ENCODE assay signal across 8 cellular contexts in genomic region chr17:50055055-50055425, GRCh38. TPM values are rescaled to one million over a fixed set of nuclear protein-coding genes. Genes with fewer than 3 reads are reported as not detected.
DNase-seq lines count a peak whose midpoint lies in the region; ATAC-seq and TF ChIP-seq lines count a peak whose summit lies in the region.

No MANE protein-coding gene starts in this region.

- H3K27ac ChIP-seq in gastroesophageal sphincter: peak overlapping the region; percentile 73 to 95 (median 92)
- peak overlapping the region; percentile 88 for H3K27ac ChIP-seq in osteoblast (ENCODE audit: low read depth, low read length)

- no peaks in the 10 kb centered on the region for H3K36me3 ChIP-seq in gastroesophageal sphincter
- no peaks in the 10 kb centered on the region for H3K36me3 ChIP-seq in osteoblast (ENCODE audit: insufficient read depth, low read length)

- H3K9me3 Mint-ChIP-seq in activated T-cell treated with anti-CD3 and anti-CD28 coated beads, Interleukin-2, amount 50 U/mL, for 24 hours: no peaks in the 10 kb centered on the region

- peaks cover 48% of the 10 kb centered on the region for H3K4me1 Mint-ChIP-seq in activated T-cell treated with anti-CD3 and anti-CD28 coated beads, Interleukin-2, amount 50 U/mL, for 24 hours (ENCODE audit: low read depth)

- H3K4me2 ChIP-seq in osteoblast (ENCODE audit: insufficient read depth, low read length): peak overlapping the region; percentile 98

- H3K27me3 Mint-ChIP-seq in activated T-cell treated with anti-CD3 and anti-CD28 coated beads, Interleukin-2, amount 50 U/mL, for 24 hours: peaks cover 7% of the 10 kb centered on the region

- no peak overlapping the region for H3K27ac Mint-ChIP-seq in activated T-cell treated with anti-CD3 and anti-CD28 coated beads, Interleukin-2, amount 50 U/mL, for 24 hours

- TF ChIP-seq CTCF in gastroesophageal sphincter (IDR thresholded peaks at IDR 0.05) (no peak), osteoblast (IDR thresholded peaks at IDR 0.05; ENCODE audit: extremely low read depth, low read depth, low read length) (no peak)

- DNase-seq in DMS53 treated with DMSO at 0.1 percent for 48 hours (lab: John Stamatoyannopoulos, UW; ENCODE audit: unreplicated experiment) (peak; percentile 98), NCI-H187 (lab: John Stamatoyannopoulos, UW) (peak; percentile 70 to 91), osteoblast (ENCODE audit: insufficient read length, low spot score, missing footprints) (peak; percentile 80), activated gamma-delta T cell (lab: John Stamatoyannopoulos, UW) (no peak), cortex of kidney (lab: John Stamatoyannopoulos, UW) (no peak), GOT3 (lab: John Stamatoyannopoulos, UW) (no peak)
- DNase-seq in activated T-cell treated with anti-CD3 and anti-CD28 coated beads, Interleukin-2, amount 50 U/mL, for 24 hours: peak; percentile 39

- H3K27me3 ChIP-seq in gastroesophageal sphincter (no peaks in the 10 kb centered on the region), osteoblast (ENCODE audit: insufficient read depth, low read length) (no peaks in the 10 kb centered on the region)

- peaks cover 3% of the 10 kb centered on the region for H3K36me3 Mint-ChIP-seq in activated T-cell treated with anti-CD3 and anti-CD28 coated beads, Interleukin-2, amount 50 U/mL, for 24 hours (ENCODE audit: low read depth)

- H2AFZ ChIP-seq in osteoblast (ENCODE audit: low read length): peak overlapping the region; percentile 90

- 58% methylated on average over 2 of the region's 14 CpGs; no CpG with 5 or more reads in 1 of the 2 donors for WGBS in gastroesophageal sphincter (ENCODE audit: low coverage in 1 of 2), 2 donors

- no peak for TF ChIP-seq EP300 in gastroesophageal sphincter (IDR thresholded peaks at IDR 0.05)

- no peak for TF ChIP-seq POLR2A in gastroesophageal sphincter (IDR thresholded peaks at IDR 0.05)

- ATAC-seq in gastroesophageal sphincter: peak; percentile 37

- H3K79me2 ChIP-seq in osteoblast (ENCODE audit: insufficient read depth, low read length): peaks cover 57% of the 10 kb centered on the region

- H3K9me3 ChIP-seq in gastroesophageal sphincter: no peaks in the 10 kb centered on the region
- no peaks in the 10 kb centered on the region for H3K9me3 ChIP-seq in osteoblast (ENCODE audit: low read depth, low read length)

- peak overlapping the region; percentile 61 to 80 for H3K4me3 ChIP-seq in gastroesophageal sphincter
- H3K4me3 ChIP-seq in osteoblast (ENCODE audit: insufficient read depth, low read length): peak overlapping the region; percentile 79

- peaks cover 5% of the 10 kb centered on the region for H4K20me1 ChIP-seq in osteoblast (ENCODE audit: insufficient read depth, low read length)

- H3K4me1 ChIP-seq in gastroesophageal sphincter: peaks cover 2 to 64% (median 27%) of the 10 kb centered on the region in 3 donors
- peaks cover 68% of the 10 kb centered on the region for H3K4me1 ChIP-seq in osteoblast (ENCODE audit: insufficient read depth, low read length)

- H3K4me3 Mint-ChIP-seq in activated T-cell treated with anti-CD3 and anti-CD28 coated beads, Interleukin-2, amount 50 U/mL, for 24 hours: peak overlapping the region; percentile 85

RNA-seq across cellular contexts. Expression of gene ITGA3, which starts 0.9 kb away (rescaled TPM):
- total RNA-seq in gastroesophageal sphincter (100 to 1,000 TPM in 3 of 4 donors, 10 to 100 TPM in 1; 62.4 to 131 (median 124) TPM), osteoblast (73.4 and 81.4 TPM in 2 replicates)

RNA-seq across cellular contexts. Expression of gene PDK2, which starts 40.1 kb away (rescaled TPM):
- 10 to 100 TPM; 31.6 to 70.6 (median 58.1) TPM for total RNA-seq in gastroesophageal sphincter
- 43.4 and 54.8 TPM in 2 replicates for total RNA-seq in osteoblast

Comparison
In these comparisons a context has a peak if more than half of its experiments do, and no peak if none do; other contexts are left out.
1. DNase-seq: peak in DMS53 treated with DMSO at 0.1 percent for 48 hours (single experiment), NCI-H187 (2 of 2), activated T-cell treated with anti-CD3 and anti-CD28 coated beads, Interleukin-2, amount 50 U/mL, for 24 hours (single experiment) and osteoblast (single experiment); none in activated gamma-delta T cell (single experiment), cortex of kidney (single experiment) and GOT3 (single experiment).